Comparison of ENCODE assay signal across 9 cellular contexts in the genomic region with DNA sequence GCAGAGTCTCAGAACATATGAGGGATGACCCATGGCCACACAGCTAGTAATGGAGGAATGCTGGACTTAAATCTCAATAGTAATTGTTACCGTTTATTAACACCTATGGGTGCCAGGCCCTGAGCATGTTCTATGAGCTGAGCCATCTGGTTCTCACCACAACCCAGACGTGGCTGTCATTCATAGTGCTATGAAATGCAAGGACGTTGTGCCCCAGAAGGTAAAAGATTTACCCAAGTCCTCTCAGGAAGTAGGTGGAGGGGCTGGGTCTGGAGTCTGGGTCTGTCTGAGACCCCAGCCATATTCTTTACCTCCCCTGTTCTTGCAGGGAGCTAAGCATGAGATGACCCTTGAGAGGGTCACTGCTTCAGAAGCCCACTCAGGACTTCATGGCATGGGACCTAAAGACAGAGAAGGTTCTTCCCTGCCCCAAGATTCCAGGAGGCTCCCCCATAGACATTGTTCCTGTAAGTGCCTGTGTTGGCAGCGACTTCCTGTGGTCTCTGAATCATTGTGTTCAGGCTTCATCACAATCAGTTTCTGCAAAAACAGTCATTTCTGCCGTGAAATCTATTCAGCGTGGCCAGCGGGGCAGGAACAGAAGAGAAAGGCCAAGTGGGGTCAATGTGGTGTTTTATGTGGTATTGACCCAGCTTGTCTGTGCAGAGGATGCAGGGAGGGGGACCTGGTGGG.
DNase-seq lines count a peak whose midpoint lies in the region; ATAC-seq lines count a peak whose summit lies in the region.
"Had no signal": no experiment of that assay in that cellular context is flagged by ENCODE, and none has a peak within 500 bp of the region (broad histone marks: within the 10 kb centered on the region; RNA-seq: fewer than 3 reads in every experiment).

No MANE protein-coding gene starts in this region.

- H3K4me1 Mint-ChIP-seq in activated T-cell treated with anti-CD3 and anti-CD28 coated beads, Interleukin-2, amount 50 U/mL, for 72 hours (ENCODE audit: low read depth), result peaks cover 53% of the 10 kb centered on the region

- H3K27me3 Mint-ChIP-seq in activated T-cell treated with anti-CD3 and anti-CD28 coated beads, Interleukin-2, amount 50 U/mL, for 72 hours (ENCODE audit: low read depth), result peaks cover 39% of the 10 kb centered on the region

- peak; percentile 55 for DNase-seq in GM04503 (ENCODE audit: low read depth)
- peak; percentile 66 for DNase-seq in H4 (ENCODE audit: low spot score)
- peak; percentile 79 to 80 for DNase-seq in activated T-cell treated with anti-CD3 and anti-CD28 coated beads, Interleukin-2, amount 50 U/mL, for 72 hours
- peak; percentile 52 for DNase-seq in myocyte (ENCODE audit: low read depth)
- no peak for DNase-seq in AML-193 (lab: John Stamatoyannopoulos, UW)
- DNase-seq in NCI-H2171 treated with DMSO at 0.1 percent for 48 hours (lab: John Stamatoyannopoulos, UW), result no peak
- no peak for DNase-seq in NCI-H748 (lab: John Stamatoyannopoulos, UW; ENCODE audit: unreplicated experiment)
- no peak for DNase-seq in activated CD4-positive, CD25-positive, alpha-beta regulatory T cell treated with anti-CD3 and anti-CD28 coated beads, Interleukin-2, amount 50 U/mL, for 72 hours
- DNase-seq: NCI-H345 had no signal

- ATAC-seq in activated T-cell treated with anti-CD3 and anti-CD28 coated beads, Interleukin-2, amount 50 U/mL, for 72 hours (replicated peaks in 1 of 2), result peak; percentile 85 to 90

- peaks cover 0 to 2% of the 10 kb centered on the region in 2 donors for H3K9me3 Mint-ChIP-seq in activated T-cell treated with anti-CD3 and anti-CD28 coated beads, Interleukin-2, amount 50 U/mL, for 72 hours

- H3K27ac Mint-ChIP-seq in activated T-cell treated with anti-CD3 and anti-CD28 coated beads, Interleukin-2, amount 50 U/mL, for 72 hours, result peak overlapping the region; percentile 45

- peak overlapping the region; percentile 49 to 63 for H3K4me3 Mint-ChIP-seq in activated T-cell treated with anti-CD3 and anti-CD28 coated beads, Interleukin-2, amount 50 U/mL, for 72 hours

- peaks cover 0 to 1% of the 10 kb centered on the region in 2 donors for H3K36me3 Mint-ChIP-seq in activated T-cell treated with anti-CD3 and anti-CD28 coated beads, Interleukin-2, amount 50 U/mL, for 72 hours (ENCODE audit: insufficient read depth in 2 of 2)

Comparison
In these comparisons a context has a peak if more than half of its experiments do, and no peak if none do; other contexts are left out.
1. DNase-seq: peak in GM04503 (single experiment), H4 (single experiment), activated T-cell treated with anti-CD3 and anti-CD28 coated beads, Interleukin-2, amount 50 U/mL, for 72 hours (2 of 2) and myocyte (single experiment); none in AML-193 (0 of 2), NCI-H2171 treated with DMSO at 0.1 percent for 48 hours (single experiment), NCI-H748 (single experiment) and activated CD4-positive, CD25-positive, alpha-beta regulatory T cell treated with anti-CD3 and anti-CD28 coated beads, Interleukin-2, amount 50 U/mL, for 72 hours (single experiment).